Comparison of ENCODE assay signal across 27 cellular contexts in the genomic region with DNA sequence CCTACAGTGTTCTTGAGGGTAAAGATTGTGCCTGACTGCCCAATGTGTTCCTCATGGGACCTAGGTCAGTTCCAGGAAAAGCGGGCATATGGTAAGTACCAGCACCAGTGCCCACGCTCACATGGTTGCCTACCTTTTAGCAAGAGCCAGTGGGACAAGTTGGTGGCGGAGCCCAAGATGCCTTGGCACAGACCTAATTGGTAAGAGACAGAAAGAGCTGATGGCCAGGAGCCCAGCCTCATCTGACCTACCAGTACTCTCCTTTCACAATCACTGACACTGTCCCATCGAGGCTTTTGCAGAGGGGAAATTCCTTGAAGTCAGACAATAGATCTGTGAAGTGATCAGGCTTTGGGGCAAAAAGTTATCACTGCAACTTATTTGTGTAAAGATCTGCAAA.
"Had no signal": no experiment of that assay in that cellular context is flagged by ENCODE, and none has a peak within 500 bp of the region (broad histone marks: within the 10 kb centered on the region; RNA-seq: fewer than 3 reads in every experiment).

No MANE protein-coding gene starts in this region.

- H3K4me3 Mint-ChIP-seq: activated CD4-positive, alpha-beta memory T cell treated with anti-CD3 and anti-CD28 coated beads for 36 hours; activated CD4-positive, alpha-beta T cell treated with anti-CD3 and anti-CD28 coated beads, Interleukin-2, amount 10 ng/mL, durations not matched to agents 24 days and 14 days; activated naive CD4-positive, alpha-beta T cell treated with anti-CD3 and anti-CD28 coated beads, Interleukin-2, amount 10 ng/mL, durations not matched to agents 7 days and 5 days; activated naive CD8-positive, alpha-beta T cell treated with anti-CD3 and anti-CD28 coated beads, Interleukin-2, amount 10 ng/mL, durations not matched to agents 7 days and 5 days; brain; mesothelial cell of epicardium; naive B cell; T-helper 17 cell had no signal

- H3K4me1 Mint-ChIP-seq: naive B cell had no signal

- H3K4me3 ChIP-seq: ascending aorta, lung, pancreas, prostate gland, thoracic aorta had no signal

- H3K9me3 ChIP-seq: ascending aorta, pancreas, prostate gland, thoracic aorta had no signal

- H3K27ac Mint-ChIP-seq: activated CD4-positive, alpha-beta memory T cell treated with anti-CD3 and anti-CD28 coated beads for 36 hours; activated CD4-positive, alpha-beta T cell treated with anti-CD3 and anti-CD28 coated beads, Interleukin-2, amount 10 ng/mL, durations not matched to agents 24 days and 14 days; activated naive CD4-positive, alpha-beta T cell treated with anti-CD3 and anti-CD28 coated beads, Interleukin-2, amount 10 ng/mL, durations not matched to agents 7 days and 5 days; activated naive CD8-positive, alpha-beta T cell treated with anti-CD3 and anti-CD28 coated beads, Interleukin-2, amount 10 ng/mL, durations not matched to agents 7 days and 5 days; brain; mesothelial cell of epicardium; naive B cell; T-helper 17 cell had no signal

- H3K27me3 Mint-ChIP-seq: activated CD4-positive, alpha-beta memory T cell treated with anti-CD3 and anti-CD28 coated beads for 36 hours; activated CD4-positive, alpha-beta T cell treated with anti-CD3 and anti-CD28 coated beads, Interleukin-2, amount 10 ng/mL, durations not matched to agents 24 days and 14 days; naive B cell; T-helper 17 cell had no signal

- DNase-seq: activated CD4-positive, alpha-beta memory T cell treated with anti-CD3 and anti-CD28 coated beads for 36 hours; activated CD4-positive, alpha-beta T cell treated with anti-CD3 and anti-CD28 coated beads, Interleukin-2, amount 10 ng/mL, durations not matched to agents 24 days and 14 days; activated CD8-positive, alpha-beta memory T cell treated with anti-CD3 and anti-CD28 coated beads, Interleukin-2, amount 50 U/mL, for 4 hours; activated gamma-delta T cell; activated naive CD4-positive, alpha-beta T cell treated with anti-CD3 and anti-CD28 coated beads, Interleukin-2, amount 10 ng/mL, durations not matched to agents 7 days and 5 days; activated naive CD8-positive, alpha-beta T cell treated with anti-CD3 and anti-CD28 coated beads, Interleukin-2, amount 10 ng/mL, durations not matched to agents 7 days and 5 days; activated T-cell treated with anti-CD3 and anti-CD28 coated beads, Interleukin-2, amount 50 U/mL, for 1 hour; central memory CD4-positive, alpha-beta T cell; effector CD8-positive, alpha-beta T cell; naive B cell; pancreas; stimulated activated CD4-positive, alpha-beta T cell treated with anti-CD3 and anti-CD28 coated beads, Interleukin-15, amount 100 ng/mL, for 24 hours; stimulated activated CD4-positive, alpha-beta T cell treated with anti-CD3 and anti-CD28 coated beads, Interleukin-2, amount 100 ng/mL, for 24 hours; stimulated activated naive CD8-positive, alpha-beta T cell treated with anti-CD3 and anti-CD28 coated beads, Interleukin-15, Interleukin-2, amounts not matched to agents 100 U/mL and 50 U/mL, for 24 hours; T-helper 17 cell; T1000; trophoblast cell; WERI-Rb-1 had no signal

- ATAC-seq: activated CD4-positive, CD25-positive, alpha-beta regulatory T cell treated with anti-CD3 and anti-CD28 coated beads, Interleukin-2, amount 50 U/mL, for 24 hours; left lobe of liver; pancreas; SK-N-SH treated with all-trans-retinoic acid at 6 μM for 48 hours; stimulated activated naive CD8-positive, alpha-beta T cell treated with anti-CD3 and anti-CD28 coated beads, Interleukin-15, Interleukin-2, amounts not matched to agents 100 U/mL and 50 U/mL, for 24 hours; T-helper 17 cell had no signal

- H3K27ac ChIP-seq: ascending aorta, pancreas, prostate gland, thoracic aorta, WERI-Rb-1 had no signal

- H3K27me3 ChIP-seq: ascending aorta, pancreas had no signal

- H3K9me3 Mint-ChIP-seq: activated CD4-positive, alpha-beta memory T cell treated with anti-CD3 and anti-CD28 coated beads for 36 hours; activated CD4-positive, alpha-beta T cell treated with anti-CD3 and anti-CD28 coated beads, Interleukin-2, amount 10 ng/mL, durations not matched to agents 24 days and 14 days; activated naive CD8-positive, alpha-beta T cell treated with anti-CD3 and anti-CD28 coated beads, Interleukin-2, amount 10 ng/mL, durations not matched to agents 7 days and 5 days; brain; mesothelial cell of epicardium; naive B cell had no signal

- H3K36me3 Mint-ChIP-seq: activated CD4-positive, alpha-beta memory T cell treated with anti-CD3 and anti-CD28 coated beads for 36 hours; activated naive CD4-positive, alpha-beta T cell treated with anti-CD3 and anti-CD28 coated beads, Interleukin-2, amount 10 ng/mL, durations not matched to agents 7 days and 5 days; brain; mesothelial cell of epicardium; naive B cell had no signal

- H3K36me3 ChIP-seq: ascending aorta, pancreas, prostate gland, thoracic aorta, WERI-Rb-1 had no signal

- H3K4me1 ChIP-seq: ascending aorta, pancreas, prostate gland had no signal
